ENCODE assay signal across 14 cellular contexts in genomic region chr14:88327497-88327896, GRCh38. TPM values are rescaled to one million over a fixed set of nuclear protein-coding genes. Genes with fewer than 3 reads are reported as not detected.
"Had no signal": no experiment of that assay in that cellular context is flagged by ENCODE, and none has a peak within 500 bp of the region (broad histone marks: within the 10 kb centered on the region; RNA-seq: fewer than 3 reads in every experiment).

No MANE protein-coding gene starts in this region.

- H3K27ac Mint-ChIP-seq: activated CD4-positive, alpha-beta T cell treated with anti-CD3 and anti-CD28 coated beads, Interleukin-2, amount 10 ng/mL, durations not matched to agents 24 days and 14 days; activated naive CD8-positive, alpha-beta T cell treated with anti-CD3 and anti-CD28 coated beads, Interleukin-2, amount 50 U/mL, for 24 hours; activated T-helper 1 cell treated with anti-CD3 and anti-CD28 coated beads, Interleukin-12 subunit alpha, Interleukin-12 subunit beta, Interleukin-2, Interleukin-4 antibody, amounts not matched to agents 30 ng/mL and 10 ng/mL and 1 ng/mL, durations not matched to agents 14 hours and 24 hours and 36 hours; naive B cell had no signal

- H3K9me3 Mint-ChIP-seq: activated CD4-positive, alpha-beta T cell treated with anti-CD3 and anti-CD28 coated beads, Interleukin-2, amount 10 ng/mL, durations not matched to agents 24 days and 14 days; activated naive CD8-positive, alpha-beta T cell treated with anti-CD3 and anti-CD28 coated beads, Interleukin-2, amount 50 U/mL, for 24 hours; activated T-helper 1 cell treated with anti-CD3 and anti-CD28 coated beads, Interleukin-12 subunit alpha, Interleukin-12 subunit beta, Interleukin-2, Interleukin-4 antibody, amounts not matched to agents 30 ng/mL and 10 ng/mL and 1 ng/mL, durations not matched to agents 14 hours and 24 hours and 36 hours had no signal

- DNase-seq: activated CD4-positive, alpha-beta T cell treated with anti-CD3 and anti-CD28 coated beads, Interleukin-2, amount 10 ng/mL, durations not matched to agents 24 days and 14 days; activated naive CD4-positive, alpha-beta T cell; activated naive CD8-positive, alpha-beta T cell treated with anti-CD3 and anti-CD28 coated beads, Interleukin-2, amount 50 U/mL, for 24 hours; heart left ventricle; naive B cell; transverse colon had no signal

- H3K9me3 ChIP-seq: esophagus muscularis mucosa, transverse colon had no signal

- H3K27ac ChIP-seq: cardiac muscle cell, esophagus muscularis mucosa, heart left ventricle, right atrium auricular region, skin epidermis, transverse colon had no signal

- H3K4me3 Mint-ChIP-seq: activated CD4-positive, alpha-beta T cell treated with anti-CD3 and anti-CD28 coated beads, Interleukin-2, amount 10 ng/mL, durations not matched to agents 24 days and 14 days; activated naive CD8-positive, alpha-beta T cell treated with anti-CD3 and anti-CD28 coated beads, Interleukin-2, amount 50 U/mL, for 24 hours; activated T-helper 1 cell treated with anti-CD3 and anti-CD28 coated beads, Interleukin-12 subunit alpha, Interleukin-12 subunit beta, Interleukin-2, Interleukin-4 antibody, amounts not matched to agents 30 ng/mL and 10 ng/mL and 1 ng/mL, durations not matched to agents 14 hours and 24 hours and 36 hours; naive B cell had no signal

- H3K36me3 ChIP-seq: cardiac muscle cell, esophagus muscularis mucosa, heart left ventricle, right atrium auricular region, transverse colon had no signal

- ATAC-seq: activated naive CD8-positive, alpha-beta T cell treated with anti-CD3 and anti-CD28 coated beads, Interleukin-2, amount 50 U/mL, for 24 hours; heart left ventricle had no signal

- H3K4me3 ChIP-seq: cardiac muscle cell, esophagus muscularis mucosa, heart left ventricle, right atrium auricular region, skin epidermis, transverse colon had no signal

- H3K36me3 Mint-ChIP-seq: naive B cell had no signal

RNA-seq across cellular contexts. Expression of gene KCNK10, which starts 4.4 kb away (rescaled TPM):
- total RNA-seq: activated CD4-positive, alpha-beta T cell treated with anti-CD3 and anti-CD28 coated beads, Interleukin-2, amount 10 ng/mL, durations not matched to agents 24 days and 14 days; activated T-helper 1 cell treated with anti-CD3 and anti-CD28 coated beads, Interleukin-12 subunit alpha, Interleukin-12 subunit beta, Interleukin-2, Interleukin-4 antibody, amounts not matched to agents 30 ng/mL and 10 ng/mL and 1 ng/mL, durations not matched to agents 14 hours and 24 hours and 36 hours; cardiac muscle cell; fibroblast of villous mesenchyme; lung microvascular endothelial cell; posterior vena cava; right atrium auricular region had no signal
